ENCODE assay signal across 1 cellular context in the genomic region with DNA sequence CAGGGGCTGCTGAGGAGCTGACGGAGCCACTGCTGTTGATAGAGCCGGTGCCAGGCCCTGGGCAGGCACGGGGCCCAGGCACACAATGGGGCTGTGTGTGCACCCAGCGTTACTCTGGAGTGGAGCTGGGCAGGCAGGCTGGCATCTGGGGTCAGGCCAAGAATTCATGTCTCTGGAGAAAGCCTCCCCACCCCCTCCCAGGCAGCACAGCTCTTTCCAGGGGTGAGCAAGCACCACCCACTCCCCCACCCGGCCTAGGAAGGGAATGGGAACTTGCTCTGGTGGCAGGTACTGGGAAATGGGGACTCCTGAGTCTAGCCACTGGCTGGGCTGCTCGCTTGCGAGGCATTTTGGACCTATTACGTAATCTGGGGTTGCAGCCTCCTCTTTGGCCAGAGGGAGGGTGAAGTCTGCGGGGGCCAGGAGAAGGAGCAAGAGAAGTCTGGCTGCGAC.
TF ChIP-seq lines count a peak whose summit lies in the region.

No MANE protein-coding gene starts in this region.

TF ChIP-seq in SK-N-SH treated with all-trans-retinoic acid at 6 μM for 48 hours, 23 proteins besides CTCF, POLR2A, EP300 and RAD21 (continued from another document):
- TF ChIP-seq ZC3H10 (CRISPR knock-in tag; IDR thresholded peaks at IDR 0.05) (no peak), TCF4 (CRISPR knock-in tag; IDR thresholded peaks at IDR 0.05; ENCODE audit: borderline replicate concordance) (no peak), ARNTL (CRISPR knock-in tag; IDR thresholded peaks at IDR 0.05; ENCODE audit: borderline replicate concordance, low read depth) (no peak), ZNF8 (CRISPR knock-in tag; IDR thresholded peaks at IDR 0.05) (no peak), ESRRG (CRISPR knock-in tag; IDR thresholded peaks at IDR 0.05) (no peak)
- TF ChIP-seq, protein P1, sequence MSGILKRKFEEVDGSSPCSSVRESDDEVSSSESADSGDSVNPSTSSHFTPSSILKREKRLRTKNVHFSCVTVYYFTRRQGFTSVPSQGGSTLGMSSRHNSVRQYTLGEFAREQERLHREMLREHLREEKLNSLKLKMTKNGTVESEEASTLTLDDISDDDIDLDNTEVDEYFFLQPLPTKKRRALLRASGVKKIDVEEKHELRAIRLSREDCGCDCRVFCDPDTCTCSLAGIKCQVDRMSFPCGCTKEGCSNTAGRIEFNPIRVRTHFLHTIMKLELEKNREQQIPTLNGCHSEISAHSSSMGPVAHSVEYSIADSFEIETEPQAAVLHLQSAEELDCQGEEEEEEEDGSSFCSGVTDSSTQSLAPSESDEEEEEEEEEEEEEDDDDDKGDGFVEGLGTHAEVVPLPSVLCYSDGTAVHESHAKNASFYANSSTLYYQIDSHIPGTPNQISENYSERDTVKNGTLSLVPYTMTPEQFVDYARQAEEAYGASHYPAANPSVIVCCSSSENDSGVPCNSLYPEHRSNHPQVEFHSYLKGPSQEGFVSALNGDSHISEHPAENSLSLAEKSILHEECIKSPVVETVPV (CRISPR knock-in tag; IDR thresholded peaks at IDR 0.05): no peak
